Comparison of ENCODE assay signal across 11 cellular contexts in genomic region chr9:12718482-12719026, GRCh38. TPM values are rescaled to one million over a fixed set of nuclear protein-coding genes. Genes with fewer than 3 reads are reported as not detected.
A peak's percentile ranks its signal among the peaks of the same experiment; 100 is the strongest.
DNase-seq lines count a peak whose midpoint lies in the region; ATAC-seq and TF ChIP-seq lines count a peak whose summit lies in the region.
"Had no signal": no experiment of that assay in that cellular context is flagged by ENCODE, and none has a peak within 500 bp of the region (broad histone marks: within the 10 kb centered on the region; RNA-seq: fewer than 3 reads in every experiment).

No MANE protein-coding gene starts in this region.

- H3K9me3 Mint-ChIP-seq in activated T-cell treated with anti-CD3 and anti-CD28 coated beads, Interleukin-2, amount 50 U/mL, for 4 hours = peaks cover 9% of the 10 kb centered on the region

- H3K27ac ChIP-seq in cardiac muscle cell (peak overlapping the region; percentile 82), right atrium auricular region (no peak overlapping the region), brain microvascular endothelial cell (peak overlapping the region; percentile 42), Karpas-422 (ENCODE audit: low read length) (no peak overlapping the region)
- H3K27ac ChIP-seq: suprapubic skin had no signal

- peaks cover 13% of the 10 kb centered on the region for H3K4me1 ChIP-seq in cardiac muscle cell (ENCODE audit: low read depth)
- no peaks in the 10 kb centered on the region for H3K4me1 ChIP-seq in right atrium auricular region
- no peaks in the 10 kb centered on the region for H3K4me1 ChIP-seq in Karpas-422 (ENCODE audit: low read length)

- H3K9me3 ChIP-seq in cardiac muscle cell (ENCODE audit: low read depth) (no peaks in the 10 kb centered on the region), right atrium auricular region (no peaks in the 10 kb centered on the region), Karpas-422 (ENCODE audit: low read length) (no peaks in the 10 kb centered on the region)
- H3K9me3 ChIP-seq: suprapubic skin had no signal

- H2AFZ ChIP-seq in Karpas-422 (ENCODE audit: low read length) = no peak overlapping the region

- H3K4me3 ChIP-seq in cardiac muscle cell = no peak overlapping the region
- H3K4me3 ChIP-seq in right atrium auricular region = no peak overlapping the region
- H3K4me3 ChIP-seq in brain microvascular endothelial cell (ENCODE audit: low read depth, low read length) = no peak overlapping the region
- no peak overlapping the region for H3K4me3 ChIP-seq in Karpas-422 (ENCODE audit: low read length)
- H3K4me3 ChIP-seq: suprapubic skin had no signal

- H3K36me3 Mint-ChIP-seq in activated T-cell treated with anti-CD3 and anti-CD28 coated beads, Interleukin-2, amount 50 U/mL, for 4 hours (ENCODE audit: insufficient read depth) = no peaks in the 10 kb centered on the region

- no peaks in the 10 kb centered on the region for H3K4me1 Mint-ChIP-seq in activated T-cell treated with anti-CD3 and anti-CD28 coated beads, Interleukin-2, amount 50 U/mL, for 4 hours (ENCODE audit: low read depth)
- H3K4me1 Mint-ChIP-seq: central memory CD8-positive, alpha-beta T cell had no signal

- no peak overlapping the region for H3K4me2 ChIP-seq in Karpas-422 (ENCODE audit: low read depth, low read length, poor library complexity, severe bottlenecking)

- no peaks in the 10 kb centered on the region for H3K9me2 ChIP-seq in Karpas-422 (replicated peaks; ENCODE audit: insufficient read depth, low read length)

- in situ Hi-C loops in brain microvascular endothelial cell (cut with HindIII; ENCODE audit: low pct_ligation_motif_present, low sequenced_read_pairs) = loop anchor here (25.0 kb wide), 1 partner anchor 369 kb away; no protein-coding TSS in a partner anchor

- H3K27me3 ChIP-seq in cardiac muscle cell = no peaks in the 10 kb centered on the region
- no peaks in the 10 kb centered on the region for H3K27me3 ChIP-seq in right atrium auricular region
- no peaks in the 10 kb centered on the region for H3K27me3 ChIP-seq in brain microvascular endothelial cell (replicated peaks)
- no peaks in the 10 kb centered on the region for H3K27me3 ChIP-seq in Karpas-422 (ENCODE audit: low read length)
- H3K27me3 ChIP-seq: suprapubic skin had no signal

- peak; percentile 72 to 78 for DNase-seq in cardiac muscle cell (ENCODE audit: low read depth in 1 of 2, low spot score in 1 of 2)
- DNase-seq in right atrium auricular region (ENCODE audit: low spot score) = no peak
- peak; percentile 82 for DNase-seq in brain microvascular endothelial cell
- DNase-seq in iPS-NIHi11 (ENCODE audit: low spot score) = peak; percentile 44
- DNase-seq in activated T-cell treated with anti-CD3 and anti-CD28 coated beads, Interleukin-2, amount 50 U/mL, for 4 hours = no peak
- no peak for DNase-seq in Karpas-422
- DNase-seq: RPMI8226 had no signal

- H3K36me3 ChIP-seq in cardiac muscle cell (no peaks in the 10 kb centered on the region), right atrium auricular region (no peaks in the 10 kb centered on the region), brain microvascular endothelial cell (replicated peaks) (no peaks in the 10 kb centered on the region), Karpas-422 (ENCODE audit: insufficient read depth, low read length) (no peaks in the 10 kb centered on the region)
- H3K36me3 ChIP-seq: suprapubic skin had no signal

- H4K20me1 ChIP-seq in Karpas-422 (ENCODE audit: insufficient read depth, low read depth, low read length) = no peaks in the 10 kb centered on the region

- no peaks in the 10 kb centered on the region for H3K79me2 ChIP-seq in Karpas-422 (ENCODE audit: low read length)

- H3K9ac ChIP-seq in Karpas-422 (ENCODE audit: low read length) = no peak overlapping the region

- TF ChIP-seq CTCF in cardiac muscle cell (IDR thresholded peaks at IDR 0.05; ENCODE audit: low read depth, low read length) (no peak), right atrium auricular region (IDR thresholded peaks at IDR 0.05) (no peak), brain microvascular endothelial cell (IDR thresholded peaks at IDR 0.05; ENCODE audit: low read depth, low read length, missing control alignments) (no peak)

- no peaks in the 10 kb centered on the region for H3K27me3 Mint-ChIP-seq in activated T-cell treated with anti-CD3 and anti-CD28 coated beads, Interleukin-2, amount 50 U/mL, for 4 hours (ENCODE audit: low read depth)
- H3K27me3 Mint-ChIP-seq: central memory CD8-positive, alpha-beta T cell had no signal

- ATAC-seq in HG02938 (IDR thresholded peaks at IDR 0.05; ENCODE audit: unreplicated experiment) (no peak), GM19328 (IDR thresholded peaks at IDR 0.05; ENCODE audit: unreplicated experiment) (no peak)
- ATAC-seq in activated T-cell treated with anti-CD3 and anti-CD28 coated beads, Interleukin-2, amount 50 U/mL, for 4 hours = no peak

- no peak overlapping the region for H3K4me3 Mint-ChIP-seq in activated T-cell treated with anti-CD3 and anti-CD28 coated beads, Interleukin-2, amount 50 U/mL, for 4 hours
- H3K4me3 Mint-ChIP-seq: central memory CD8-positive, alpha-beta T cell had no signal

RNA-seq across cellular contexts. Expression of gene TYRP1, which starts 25.4 kb away (rescaled TPM):
- 0.48 TPM in 1 of 2 replicates, not detected in the other for total RNA-seq in cardiac muscle cell
- polyA plus RNA-seq in cardiac muscle cell = 0.59 TPM in 1 of 2 replicates, not detected in the other
- total RNA-seq in right atrium auricular region = 10 to 100 TPM; 25.1 to 35.6 TPM
- not detected for total RNA-seq in activated T-cell treated with anti-CD3 and anti-CD28 coated beads, Interleukin-2, amount 50 U/mL, for 4 hours
- 0.15 TPM in 1 of 2 replicates, not detected in the other for total RNA-seq in Karpas-422 (2014; rRNA removed; shearing (Covaris generic); ENCODE audit: low replicate concordance)

RNA-seq across cellular contexts. Expression of gene LURAP1L, which starts 56.3 kb away (rescaled TPM):
- total RNA-seq in cardiac muscle cell = 0.67 and 0.86 TPM in 2 replicates
- polyA plus RNA-seq in cardiac muscle cell = 0.61 and 1.5 TPM in 2 replicates
- 1 to 10 TPM; 2.7 to 2.8 TPM for total RNA-seq in right atrium auricular region
- not detected for total RNA-seq in activated T-cell treated with anti-CD3 and anti-CD28 coated beads, Interleukin-2, amount 50 U/mL, for 4 hours
- not detected in 2 replicates for total RNA-seq in Karpas-422 (2014; rRNA removed; shearing (Covaris generic); ENCODE audit: low replicate concordance)

Comparison
In these comparisons a context has a peak if more than half of its experiments do, and no peak if none do; other contexts are left out.
1. DNase-seq: peak in cardiac muscle cell (2 of 2), brain microvascular endothelial cell (single experiment) and iPS-NIHi11 (single experiment); none in right atrium auricular region (single experiment), activated T-cell treated with anti-CD3 and anti-CD28 coated beads, Interleukin-2, amount 50 U/mL, for 4 hours (single experiment) and Karpas-422 (single experiment).
2. H3K27ac ChIP-seq: peak in cardiac muscle cell (single experiment) and brain microvascular endothelial cell (single experiment); none in right atrium auricular region (0 of 2) and Karpas-422 (single experiment).
3. RNA of gene TYRP1, which starts 25.4 kb away (total RNA-seq): 25.1 to 35.6 TPM in right atrium auricular region; 0.48 TPM in cardiac muscle cell, 0.15 TPM in Karpas-422 and not detected in activated T-cell treated with anti-CD3 and anti-CD28 coated beads, Interleukin-2, amount 50 U/mL, for 4 hours; every median in the first group is over 10 times any median in the second.